In the genomic region with DNA sequence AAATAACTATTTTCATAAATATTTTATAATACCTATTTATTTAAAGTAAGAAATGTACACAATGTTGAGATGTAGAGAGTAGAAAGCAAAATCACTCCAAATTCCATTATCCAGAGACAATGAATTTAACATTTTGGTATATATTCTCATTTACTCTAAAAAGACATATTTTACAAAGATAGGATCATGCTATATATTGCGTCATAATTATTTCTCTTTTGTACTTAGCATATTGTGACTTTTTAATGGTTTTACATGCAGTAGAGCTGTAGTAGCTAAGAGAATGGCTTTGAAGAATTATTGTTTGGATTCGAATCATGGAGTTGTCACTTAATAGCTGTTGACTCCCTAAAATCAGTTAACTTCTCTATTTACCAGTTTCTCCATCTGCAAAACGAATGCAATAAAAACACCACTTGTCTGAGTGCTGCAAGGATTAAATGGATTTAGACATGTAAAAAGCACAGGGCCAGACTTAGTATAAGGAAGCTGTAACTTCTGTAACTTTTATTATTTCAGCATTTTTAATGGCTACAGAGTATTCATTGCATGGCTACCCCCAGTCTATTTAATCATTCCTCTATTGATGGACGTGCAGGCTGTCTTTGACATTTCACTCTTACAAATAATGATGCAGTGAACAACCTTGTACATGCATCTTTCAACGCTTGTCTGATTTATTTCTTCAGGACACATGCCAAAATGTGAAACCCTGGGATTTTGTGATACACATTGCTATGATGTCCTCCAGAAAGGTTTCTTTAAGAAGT, we compare ENCODE assay signal across 16 cellular contexts. TPM values are rescaled to one million over a fixed set of nuclear protein-coding genes. Genes with fewer than 3 reads are reported as not detected.
A peak's percentile ranks its signal among the peaks of the same experiment; 100 is the strongest.
DNase-seq lines count a peak whose midpoint lies in the region; ATAC-seq, FAIRE-seq and TF ChIP-seq lines count a peak whose summit lies in the region.
"Had no signal": no experiment of that assay in that cellular context is flagged by ENCODE, and none has a peak within 500 bp of the region (broad histone marks: within the 10 kb centered on the region; RNA-seq: fewer than 3 reads in every experiment).

No MANE protein-coding gene starts in this region.

- H3K9me3 ChIP-seq in PC-9 (ENCODE audit: insufficient read depth, low read depth), result no peaks in the 10 kb centered on the region
- H3K9me3 ChIP-seq in pancreas, result no peaks in the 10 kb centered on the region
- H3K9me3 ChIP-seq: prostate gland had no signal

- BruUV-seq in PC-9 (replicated peaks; lab: Mats Ljungman, UMichigan), result no TSS peak

- H3K36me3 ChIP-seq in PC-9 (ENCODE audit: low read depth) (no peaks in the 10 kb centered on the region), pancreas (no peaks in the 10 kb centered on the region)
- H3K36me3 ChIP-seq: prostate gland had no signal

- no peaks in the 10 kb centered on the region for H3K9me2 ChIP-seq in PC-9 (ENCODE audit: insufficient read depth)

- DNase-seq in naive B cell (no peak), NCI-H345 treated with DMSO at 0.1 percent for 48 hours (lab: John Stamatoyannopoulos, UW; ENCODE audit: unreplicated experiment) (no peak), PC-9 (no peak), pancreas (no peak), kidney glomerular epithelial cell (lab: John Stamatoyannopoulos, UW) (no peak)
- DNase-seq: activated CD4-positive, CD25-positive, alpha-beta regulatory T cell treated with anti-CD3 and anti-CD28 coated beads, Interleukin-2, amount 50 U/mL, for 72 hours; activated T-cell treated with anti-CD3 and anti-CD28 coated beads, Interleukin-2, amount 50 U/mL, for 4 hours; AML-193; NCI-H1694 treated with DMSO at 0.1 percent for 48 hours; stimulated activated CD4-positive, alpha-beta T cell treated with anti-CD3 and anti-CD28 coated beads, Interleukin-2, amount 100 ng/mL, for 48 hours; T-helper 1 cell had no signal

- no peak overlapping the region for H3K4me3 Mint-ChIP-seq in naive B cell
- H3K4me3 Mint-ChIP-seq: activated T-cell treated with anti-CD3 and anti-CD28 coated beads, Interleukin-2, amount 50 U/mL, for 4 hours had no signal

- H3K4me1 ChIP-seq in PC-9 (replicated peaks; ENCODE audit: insufficient read depth), result peaks cover 9% of the 10 kb centered on the region; the same call in 1 of the 2 replicates
- peaks cover 0 to 5% (median 0%) of the 10 kb centered on the region in 3 donors for H3K4me1 ChIP-seq in pancreas
- H3K4me1 ChIP-seq: prostate gland had no signal

- ATAC-seq in GM18873 (IDR thresholded peaks at IDR 0.05; ENCODE audit: low FRiP score, unreplicated experiment) (peak; percentile 14), GM21723 (IDR thresholded peaks at IDR 0.05; ENCODE audit: unreplicated experiment) (peak; percentile 29), HG03175 (IDR thresholded peaks at IDR 0.05; ENCODE audit: unreplicated experiment) (peak; percentile 28), naive B cell (ENCODE audit: low read depth in 2 of 2) (peak; percentile 31 to 52), pancreas (no peak)
- ATAC-seq: activated T-cell treated with anti-CD3 and anti-CD28 coated beads, Interleukin-2, amount 50 U/mL, for 4 hours had no signal

- WGBS in pancreas, 2 donors, result 52 to 53% methylated on average over 5 of the region's 5 CpGs

- no peak for FAIRE-seq in pancreas (lab: Jason Lieb, UNC)
- FAIRE-seq: endothelial cell of umbilical vein had no signal

- H3K27me3 Mint-ChIP-seq in naive B cell, result peaks cover 13 to 42% (median 24%) of the 10 kb centered on the region in 3 donors

- H3K4me3 ChIP-seq in PC-9 (no peak overlapping the region), pancreas (no peak overlapping the region)
- H3K4me3 ChIP-seq: prostate gland had no signal

- H3K27me3 ChIP-seq in PC-9 (ENCODE audit: insufficient read depth, low read depth) (no peaks in the 10 kb centered on the region), pancreas (no peaks in the 10 kb centered on the region)

- H3K27ac Mint-ChIP-seq in naive B cell, result no peak overlapping the region

- H3K4me2 ChIP-seq in PC-9, result no peak overlapping the region

- intact Hi-C loops in PC-9 (cut with micrococcal nuclease; ENCODE audit: unreplicated experiment) (no loop called here), pancreas (cut with DNase I) (no loop called here)

- H3K4me1 Mint-ChIP-seq in naive B cell, result peaks cover 9 to 11% (median 11%) of the 10 kb centered on the region in 3 donors

- CTCF ChIA-PET in PC-9 (lab: Charles Lee), result no interaction called here

- no peaks in the 10 kb centered on the region for H3F3A ChIP-seq in PC-9 (ENCODE audit: insufficient read depth, low read depth)

- peaks cover 0 to 5% (median 0%) of the 10 kb centered on the region in 7 donors for H3K9me3 Mint-ChIP-seq in naive B cell
- H3K9me3 Mint-ChIP-seq: activated T-cell treated with anti-CD3 and anti-CD28 coated beads, Interleukin-2, amount 50 U/mL, for 4 hours had no signal

- POLR2A ChIA-PET in PC-9 (lab: Charles Lee; ENCODE audit: unreplicated experiment), result no interaction called here

- no peaks in the 10 kb centered on the region for H3K79me2 ChIP-seq in PC-9 (ENCODE audit: low read depth)

- H3K36me3 Mint-ChIP-seq in naive B cell, result no peaks in the 10 kb centered on the region

- no peak for TF ChIP-seq CTCF in PC-9 (conservative IDR thresholded peaks at IDR 0.05)
- no peak for TF ChIP-seq CTCF in pancreas (IDR thresholded peaks at IDR 0.05)

- H2AFZ ChIP-seq in PC-9, result no peak overlapping the region

- H3K27ac ChIP-seq in PC-9 (no peak overlapping the region), pancreas (no peak overlapping the region)
- H3K27ac ChIP-seq: prostate gland had no signal

- no peaks in the 10 kb centered on the region for H4K20me1 ChIP-seq in PC-9 (ENCODE audit: insufficient read depth)

RNA-seq across cellular contexts. Expression of gene KCNS3, which starts 33.2 kb away (rescaled TPM):
- polyA plus RNA-seq in naive B cell (ENCODE audit: low read depth in 6 of 6), result under 1 TPM in 2 of 6 donors, not detected in 4; 0.24 to 0.49 TPM
- 28.8 and 34.9 TPM in 2 replicates for total RNA-seq in PC-9 (2021)
- 10 to 100 TPM in 1 of 6 donors, 1 to 10 TPM in 5; 3.3 to 10.2 (median 6.1) TPM for total RNA-seq in pancreas
- polyA plus RNA-seq in pancreas, result 10 to 100 TPM in 1 of 2 donors, 1 to 10 TPM in 1; 4.4 to 16.4 TPM
- total RNA-seq: activated T-cell treated with anti-CD3 and anti-CD28 coated beads, Interleukin-2, amount 50 U/mL, for 4 hours had no signal

Comparison
In these comparisons a context has a peak if more than half of its experiments do, and no peak if none do; other contexts are left out.
1. ATAC-seq: peak in GM18873 (single experiment), GM21723 (single experiment), HG03175 (single experiment) and naive B cell (2 of 2); none in pancreas (0 of 4).